Comparison of ENCODE assay signal across 1 cellular context in genomic region chr2:71882949-71883472, GRCh38.
TF ChIP-seq lines count a peak whose summit lies in the region.

No MANE protein-coding gene starts in this region.

TF ChIP-seq in HepG2, 621 proteins besides CTCF, POLR2A, EP300 and RAD21 (continued from another document and continues in another):
- no peak for TF ChIP-seq ZNF484 (CRISPR knock-in tag; IDR thresholded peaks at IDR 0.05; ENCODE audit: borderline replicate concordance, low read depth)
- no peak for TF ChIP-seq ZBTB7B (CRISPR knock-in tag; IDR thresholded peaks at IDR 0.05)
- TF ChIP-seq SCMH1 (CRISPR knock-in tag; IDR thresholded peaks at IDR 0.05; ENCODE audit: borderline replicate concordance) = no peak
- TF ChIP-seq ZNF367 (CRISPR knock-in tag; IDR thresholded peaks at IDR 0.05; ENCODE audit: borderline replicate concordance) = no peak
- TF ChIP-seq PRMT3 (CRISPR knock-in tag; IDR thresholded peaks at IDR 0.05; ENCODE audit: borderline replicate concordance, low read depth) = no peak
- TF ChIP-seq, protein P1, sequence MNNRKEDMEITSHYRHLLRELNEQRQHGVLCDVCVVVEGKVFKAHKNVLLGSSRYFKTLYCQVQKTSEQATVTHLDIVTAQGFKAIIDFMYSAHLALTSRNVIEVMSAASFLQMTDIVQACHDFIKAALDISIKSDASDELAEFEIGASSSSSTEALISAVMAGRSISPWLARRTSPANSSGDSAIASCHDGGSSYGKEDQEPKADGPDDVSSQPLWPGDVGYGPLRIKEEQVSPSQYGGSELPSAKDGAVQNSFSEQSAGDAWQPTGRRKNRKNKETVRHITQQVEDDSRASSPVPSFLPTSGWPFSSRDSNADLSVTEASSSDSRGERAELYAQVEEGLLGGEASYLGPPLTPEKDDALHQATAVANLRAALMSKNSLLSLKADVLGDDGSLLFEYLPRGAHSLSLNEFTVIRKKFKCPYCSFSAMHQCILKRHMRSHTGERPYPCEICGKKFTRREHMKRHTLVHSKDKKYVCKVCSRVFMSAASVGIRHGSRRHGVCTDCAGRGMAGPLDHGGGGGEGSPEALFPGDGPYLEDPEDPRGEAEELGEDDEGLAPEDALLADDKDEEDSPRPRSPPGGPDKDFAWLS (CRISPR knock-in tag; IDR thresholded peaks at IDR 0.05; ENCODE audit: borderline replicate concordance) = no peak
- no peak; the same call in 1 of the 2 replicates for TF ChIP-seq TGIF2 (CRISPR knock-in tag; IDR thresholded peaks at IDR 0.05)
- peak; percentile 99 for TF ChIP-seq ETV5 (CRISPR knock-in tag; IDR thresholded peaks at IDR 0.05; ENCODE audit: borderline replicate concordance)
- no peak for TF ChIP-seq ISX (CRISPR knock-in tag; conservative IDR thresholded peaks at IDR 0.05)
- peak; percentile 92 for TF ChIP-seq RXRB (CRISPR knock-in tag; IDR thresholded peaks at IDR 0.05; ENCODE audit: borderline replicate concordance)
- TF ChIP-seq ZNF136 (CRISPR knock-in tag; IDR thresholded peaks at IDR 0.05; ENCODE audit: low read depth) = no peak
- TF ChIP-seq HMGA1 (CRISPR knock-in tag; conservative IDR thresholded peaks at IDR 0.05) = no peak
- TF ChIP-seq TBX3 (IDR thresholded peaks at IDR 0.05; ENCODE audit: borderline replicate concordance) = peak; percentile 41; the same call in 1 of the 2 replicates
- no peak for TF ChIP-seq NFATC3 (CRISPR knock-in tag; IDR thresholded peaks at IDR 0.05)
- TF ChIP-seq NONO (IDR thresholded peaks at IDR 0.05) = no peak
- TF ChIP-seq NONO (CRISPR knock-in tag; conservative IDR thresholded peaks at IDR 0.05) = peak; percentile 89
- peak; percentile 80; the same call in 1 of the 2 replicates for TF ChIP-seq ARNT2 (CRISPR knock-in tag; IDR thresholded peaks at IDR 0.05; ENCODE audit: low read depth)
- TF ChIP-seq ZMAT3 (CRISPR knock-in tag; conservative IDR thresholded peaks at IDR 0.05) = no peak; the same call in none of the 2 replicates
- no peak for TF ChIP-seq TBP (CRISPR knock-in tag; IDR thresholded peaks at IDR 0.05)
- TF ChIP-seq RFXANK (CRISPR knock-in tag; IDR thresholded peaks at IDR 0.05) = 0 out of 2 replicates have a peak, but pooled peaks have one; percentile 85
- TF ChIP-seq MAF1 (CRISPR knock-in tag; IDR thresholded peaks at IDR 0.05; ENCODE audit: borderline replicate concordance) = no peak; the same call in 1 of the 2 replicates
- TF ChIP-seq, protein P2, sequence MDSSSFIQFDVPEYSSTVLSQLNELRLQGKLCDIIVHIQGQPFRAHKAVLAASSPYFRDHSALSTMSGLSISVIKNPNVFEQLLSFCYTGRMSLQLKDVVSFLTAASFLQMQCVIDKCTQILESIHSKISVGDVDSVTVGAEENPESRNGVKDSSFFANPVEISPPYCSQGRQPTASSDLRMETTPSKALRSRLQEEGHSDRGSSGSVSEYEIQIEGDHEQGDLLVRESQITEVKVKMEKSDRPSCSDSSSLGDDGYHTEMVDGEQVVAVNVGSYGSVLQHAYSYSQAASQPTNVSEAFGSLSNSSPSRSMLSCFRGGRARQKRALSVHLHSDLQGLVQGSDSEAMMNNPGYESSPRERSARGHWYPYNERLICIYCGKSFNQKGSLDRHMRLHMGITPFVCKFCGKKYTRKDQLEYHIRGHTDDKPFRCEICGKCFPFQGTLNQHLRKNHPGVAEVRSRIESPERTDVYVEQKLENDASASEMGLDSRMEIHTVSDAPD (CRISPR knock-in tag; IDR thresholded peaks at IDR 0.05) = peak; percentile 69; the same call in 1 of the 2 replicates
- TF ChIP-seq SAFB2 (CRISPR knock-in tag; IDR thresholded peaks at IDR 0.05; ENCODE audit: borderline replicate concordance, low read depth) = peak; percentile 55; the same call in 1 of the 2 replicates
- TF ChIP-seq, protein P3, sequence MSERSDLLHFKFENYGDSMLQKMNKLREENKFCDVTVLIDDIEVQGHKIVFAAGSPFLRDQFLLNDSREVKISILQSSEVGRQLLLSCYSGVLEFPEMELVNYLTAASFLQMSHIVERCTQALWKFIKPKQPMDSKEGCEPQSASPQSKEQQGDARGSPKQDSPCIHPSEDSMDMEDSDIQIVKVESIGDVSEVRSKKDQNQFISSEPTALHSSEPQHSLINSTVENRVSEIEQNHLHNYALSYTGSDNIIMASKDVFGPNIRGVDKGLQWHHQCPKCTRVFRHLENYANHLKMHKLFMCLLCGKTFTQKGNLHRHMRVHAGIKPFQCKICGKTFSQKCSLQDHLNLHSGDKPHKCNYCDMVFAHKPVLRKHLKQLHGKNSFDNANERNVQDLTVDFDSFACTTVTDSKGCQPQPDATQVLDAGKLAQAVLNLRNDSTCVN (CRISPR knock-in tag; IDR thresholded peaks at IDR 0.05; ENCODE audit: borderline replicate concordance) = peak; percentile 45; the same call in 1 of the 2 replicates
- peak; percentile 85 for TF ChIP-seq ZNF263 (CRISPR knock-in tag; IDR thresholded peaks at IDR 0.05)
- peak; percentile 48 for TF ChIP-seq ZNF407 (CRISPR knock-in tag; IDR thresholded peaks at IDR 0.05; ENCODE audit: not compliant biosample characterization)
- TF ChIP-seq, protein P4, sequence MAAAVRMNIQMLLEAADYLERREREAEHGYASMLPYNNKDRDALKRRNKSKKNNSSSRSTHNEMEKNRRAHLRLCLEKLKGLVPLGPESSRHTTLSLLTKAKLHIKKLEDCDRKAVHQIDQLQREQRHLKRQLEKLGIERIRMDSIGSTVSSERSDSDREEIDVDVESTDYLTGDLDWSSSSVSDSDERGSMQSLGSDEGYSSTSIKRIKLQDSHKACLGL (CRISPR knock-in tag; IDR thresholded peaks at IDR 0.05) = no peak
- TF ChIP-seq CHCHD3 (CRISPR knock-in tag; IDR thresholded peaks at IDR 0.05) = no peak
- TF ChIP-seq CEBPB (IDR thresholded peaks at IDR 0.05; ENCODE audit: borderline replicate concordance, low read depth, low read length) = peak; percentile 99
- peak; percentile 70 for TF ChIP-seq TBL1XR1 (IDR thresholded peaks at IDR 0.05; ENCODE audit: borderline replicate concordance, low read length, partially characterized antibody)
- peak; percentile 97 for TF ChIP-seq FOXJ3 (CRISPR knock-in tag; IDR thresholded peaks at IDR 0.05; ENCODE audit: borderline replicate concordance)
- TF ChIP-seq ZNF614 (CRISPR knock-in tag; IDR thresholded peaks at IDR 0.05; ENCODE audit: borderline replicate concordance) = peak; percentile 97; the same call in 1 of the 2 replicates
- no peak for TF ChIP-seq SOX6 (IDR thresholded peaks at IDR 0.05)
- peak; percentile 96 for TF ChIP-seq SOX6 (CRISPR knock-in tag; IDR thresholded peaks at IDR 0.05)
- TF ChIP-seq SYNCRIP (IDR thresholded peaks at IDR 0.05; ENCODE audit: insufficient read depth, low read depth, low read length) = no peak
- peak; percentile 78 for TF ChIP-seq PITX1 (CRISPR knock-in tag; IDR thresholded peaks at IDR 0.05)
- TF ChIP-seq ZMYM2 (CRISPR knock-in tag; IDR thresholded peaks at IDR 0.05) = peak; percentile 86
- peak; percentile 90 for TF ChIP-seq ZNF12 (CRISPR knock-in tag; IDR thresholded peaks at IDR 0.05)
- TF ChIP-seq HDAC2 (CRISPR knock-in tag; IDR thresholded peaks at IDR 0.05) = peak; percentile 96
- TF ChIP-seq FOXM1 (CRISPR knock-in tag; IDR thresholded peaks at IDR 0.05) = no peak
- TF ChIP-seq, protein P5, sequence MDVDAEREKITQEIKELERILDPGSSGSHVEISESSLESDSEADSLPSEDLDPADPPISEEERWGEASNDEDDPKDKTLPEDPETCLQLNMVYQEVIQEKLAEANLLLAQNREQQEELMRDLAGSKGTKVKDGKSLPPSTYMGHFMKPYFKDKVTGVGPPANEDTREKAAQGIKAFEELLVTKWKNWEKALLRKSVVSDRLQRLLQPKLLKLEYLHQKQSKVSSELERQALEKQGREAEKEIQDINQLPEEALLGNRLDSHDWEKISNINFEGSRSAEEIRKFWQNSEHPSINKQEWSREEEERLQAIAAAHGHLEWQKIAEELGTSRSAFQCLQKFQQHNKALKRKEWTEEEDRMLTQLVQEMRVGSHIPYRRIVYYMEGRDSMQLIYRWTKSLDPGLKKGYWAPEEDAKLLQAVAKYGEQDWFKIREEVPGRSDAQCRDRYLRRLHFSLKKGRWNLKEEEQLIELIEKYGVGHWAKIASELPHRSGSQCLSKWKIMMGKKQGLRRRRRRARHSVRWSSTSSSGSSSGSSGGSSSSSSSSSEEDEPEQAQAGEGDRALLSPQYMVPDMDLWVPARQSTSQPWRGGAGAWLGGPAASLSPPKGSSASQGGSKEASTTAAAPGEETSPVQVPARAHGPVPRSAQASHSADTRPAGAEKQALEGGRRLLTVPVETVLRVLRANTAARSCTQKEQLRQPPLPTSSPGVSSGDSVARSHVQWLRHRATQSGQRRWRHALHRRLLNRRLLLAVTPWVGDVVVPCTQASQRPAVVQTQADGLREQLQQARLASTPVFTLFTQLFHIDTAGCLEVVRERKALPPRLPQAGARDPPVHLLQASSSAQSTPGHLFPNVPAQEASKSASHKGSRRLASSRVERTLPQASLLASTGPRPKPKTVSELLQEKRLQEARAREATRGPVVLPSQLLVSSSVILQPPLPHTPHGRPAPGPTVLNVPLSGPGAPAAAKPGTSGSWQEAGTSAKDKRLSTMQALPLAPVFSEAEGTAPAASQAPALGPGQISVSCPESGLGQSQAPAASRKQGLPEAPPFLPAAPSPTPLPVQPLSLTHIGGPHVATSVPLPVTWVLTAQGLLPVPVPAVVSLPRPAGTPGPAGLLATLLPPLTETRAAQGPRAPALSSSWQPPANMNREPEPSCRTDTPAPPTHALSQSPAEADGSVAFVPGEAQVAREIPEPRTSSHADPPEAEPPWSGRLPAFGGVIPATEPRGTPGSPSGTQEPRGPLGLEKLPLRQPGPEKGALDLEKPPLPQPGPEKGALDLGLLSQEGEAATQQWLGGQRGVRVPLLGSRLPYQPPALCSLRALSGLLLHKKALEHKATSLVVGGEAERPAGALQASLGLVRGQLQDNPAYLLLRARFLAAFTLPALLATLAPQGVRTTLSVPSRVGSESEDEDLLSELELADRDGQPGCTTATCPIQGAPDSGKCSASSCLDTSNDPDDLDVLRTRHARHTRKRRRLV (CRISPR knock-in tag; IDR thresholded peaks at IDR 0.05) = no peak
- peak; percentile 90 for TF ChIP-seq IKZF5 (CRISPR knock-in tag; IDR thresholded peaks at IDR 0.05)
